In the genomic region with DNA sequence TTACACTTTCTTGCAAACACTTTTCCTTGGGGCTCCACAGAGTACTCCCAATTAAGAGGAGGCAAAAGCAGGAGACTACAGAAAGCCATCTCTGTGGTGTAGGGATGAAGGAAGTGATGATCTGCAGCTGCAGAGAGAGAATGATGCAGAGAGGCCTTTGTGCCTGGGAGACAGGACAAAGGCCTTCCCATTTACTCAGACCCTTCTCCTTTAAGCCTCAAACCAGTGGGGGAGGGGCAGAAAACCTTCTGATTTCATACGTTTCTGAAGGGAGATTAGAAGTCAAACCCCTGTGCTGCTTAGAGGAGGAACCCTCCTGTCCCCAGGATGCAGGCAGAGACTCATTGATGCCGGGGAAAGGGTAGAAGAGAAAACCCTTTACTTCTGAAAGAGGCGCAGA, we compare ENCODE assay signal across 1 cellular context.
TF ChIP-seq lines count a peak whose summit lies in the region.

No MANE protein-coding gene starts in this region.

TF ChIP-seq in GM23338, 12 proteins besides CTCF, POLR2A, EP300 and RAD21 (continued from another document):
- TF ChIP-seq, protein P1, sequence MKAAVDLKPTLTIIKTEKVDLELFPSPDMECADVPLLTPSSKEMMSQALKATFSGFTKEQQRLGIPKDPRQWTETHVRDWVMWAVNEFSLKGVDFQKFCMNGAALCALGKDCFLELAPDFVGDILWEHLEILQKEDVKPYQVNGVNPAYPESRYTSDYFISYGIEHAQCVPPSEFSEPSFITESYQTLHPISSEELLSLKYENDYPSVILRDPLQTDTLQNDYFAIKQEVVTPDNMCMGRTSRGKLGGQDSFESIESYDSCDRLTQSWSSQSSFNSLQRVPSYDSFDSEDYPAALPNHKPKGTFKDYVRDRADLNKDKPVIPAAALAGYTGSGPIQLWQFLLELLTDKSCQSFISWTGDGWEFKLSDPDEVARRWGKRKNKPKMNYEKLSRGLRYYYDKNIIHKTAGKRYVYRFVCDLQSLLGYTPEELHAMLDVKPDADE (IDR thresholded peaks at IDR 0.05): no peak
- TF ChIP-seq, protein P2, sequence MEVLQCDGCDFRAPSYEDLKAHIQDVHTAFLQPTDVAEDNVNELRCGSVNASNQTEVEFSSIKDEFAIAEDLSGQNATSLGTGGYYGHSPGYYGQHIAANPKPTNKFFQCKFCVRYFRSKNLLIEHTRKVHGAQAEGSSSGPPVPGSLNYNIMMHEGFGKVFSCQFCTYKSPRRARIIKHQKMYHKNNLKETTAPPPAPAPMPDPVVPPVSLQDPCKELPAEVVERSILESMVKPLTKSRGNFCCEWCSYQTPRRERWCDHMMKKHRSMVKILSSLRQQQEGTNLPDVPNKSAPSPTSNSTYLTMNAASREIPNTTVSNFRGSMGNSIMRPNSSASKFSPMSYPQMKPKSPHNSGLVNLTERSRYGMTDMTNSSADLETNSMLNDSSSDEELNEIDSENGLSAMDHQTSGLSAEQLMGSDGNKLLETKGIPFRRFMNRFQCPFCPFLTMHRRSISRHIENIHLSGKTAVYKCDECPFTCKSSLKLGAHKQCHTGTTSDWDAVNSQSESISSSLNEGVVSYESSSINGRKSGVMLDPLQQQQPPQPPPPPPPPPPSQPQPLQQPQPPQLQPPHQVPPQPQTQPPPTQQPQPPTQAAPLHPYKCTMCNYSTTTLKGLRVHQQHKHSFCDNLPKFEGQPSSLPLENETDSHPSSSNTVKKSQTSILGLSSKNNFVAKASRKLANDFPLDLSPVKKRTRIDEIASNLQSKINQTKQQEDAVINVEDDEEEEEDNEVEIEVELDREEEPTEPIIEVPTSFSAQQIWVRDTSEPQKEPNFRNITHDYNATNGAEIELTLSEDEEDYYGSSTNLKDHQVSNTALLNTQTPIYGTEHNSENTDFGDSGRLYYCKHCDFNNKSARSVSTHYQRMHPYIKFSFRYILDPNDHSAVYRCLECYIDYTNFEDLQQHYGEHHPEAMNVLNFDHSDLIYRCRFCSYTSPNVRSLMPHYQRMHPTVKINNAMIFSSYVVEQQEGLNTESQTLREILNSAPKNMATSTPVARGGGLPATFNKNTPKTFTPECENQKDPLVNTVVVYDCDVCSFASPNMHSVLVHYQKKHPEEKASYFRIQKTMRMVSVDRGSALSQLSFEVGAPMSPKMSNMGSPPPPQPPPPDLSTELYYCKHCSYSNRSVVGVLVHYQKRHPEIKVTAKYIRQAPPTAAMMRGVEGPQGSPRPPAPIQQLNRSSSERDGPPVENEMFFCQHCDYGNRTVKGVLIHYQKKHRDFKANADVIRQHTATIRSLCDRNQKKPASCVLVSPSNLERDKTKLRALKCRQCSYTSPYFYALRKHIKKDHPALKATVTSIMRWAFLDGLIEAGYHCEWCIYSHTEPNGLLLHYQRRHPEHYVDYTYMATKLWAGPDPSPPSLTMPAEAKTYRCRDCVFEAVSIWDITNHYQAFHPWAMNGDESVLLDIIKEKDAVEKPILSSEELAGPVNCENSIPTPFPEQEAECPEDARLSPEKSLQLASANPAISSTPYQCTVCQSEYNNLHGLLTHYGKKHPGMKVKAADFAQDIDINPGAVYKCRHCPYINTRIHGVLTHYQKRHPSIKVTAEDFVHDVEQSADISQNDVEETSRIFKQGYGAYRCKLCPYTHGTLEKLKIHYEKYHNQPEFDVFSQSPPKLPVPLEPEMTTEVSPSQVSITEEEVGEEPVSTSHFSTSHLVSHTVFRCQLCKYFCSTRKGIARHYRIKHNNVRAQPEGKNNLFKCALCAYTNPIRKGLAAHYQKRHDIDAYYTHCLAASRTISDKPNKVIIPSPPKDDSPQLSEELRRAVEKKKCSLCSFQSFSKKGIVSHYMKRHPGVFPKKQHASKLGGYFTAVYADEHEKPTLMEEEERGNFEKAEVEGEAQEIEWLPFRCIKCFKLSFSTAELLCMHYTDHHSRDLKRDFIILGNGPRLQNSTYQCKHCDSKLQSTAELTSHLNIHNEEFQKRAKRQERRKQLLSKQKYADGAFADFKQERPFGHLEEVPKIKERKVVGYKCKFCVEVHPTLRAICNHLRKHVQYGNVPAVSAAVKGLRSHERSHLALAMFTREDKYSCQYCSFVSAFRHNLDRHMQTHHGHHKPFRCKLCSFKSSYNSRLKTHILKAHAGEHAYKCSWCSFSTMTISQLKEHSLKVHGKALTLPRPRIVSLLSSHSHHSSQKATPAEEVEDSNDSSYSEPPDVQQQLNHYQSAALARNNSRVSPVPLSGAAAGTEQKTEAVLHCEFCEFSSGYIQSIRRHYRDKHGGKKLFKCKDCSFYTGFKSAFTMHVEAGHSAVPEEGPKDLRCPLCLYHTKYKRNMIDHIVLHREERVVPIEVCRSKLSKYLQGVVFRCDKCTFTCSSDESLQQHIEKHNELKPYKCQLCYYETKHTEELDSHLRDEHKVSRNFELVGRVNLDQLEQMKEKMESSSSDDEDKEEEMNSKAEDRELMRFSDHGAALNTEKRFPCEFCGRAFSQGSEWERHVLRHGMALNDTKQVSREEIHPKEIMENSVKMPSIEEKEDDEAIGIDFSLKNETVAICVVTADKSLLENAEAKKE (CRISPR knock-in tag; IDR thresholded peaks at IDR 0.05): no peak
- TF ChIP-seq EZH2 (IDR thresholded peaks at IDR 0.05; ENCODE audit: low read depth, unreplicated experiment): no peak
- no peak for TF ChIP-seq STAT1 (IDR thresholded peaks at IDR 0.05; ENCODE audit: unreplicated experiment)
